ENCODE assay signal across 12 cellular contexts in the genomic region with DNA sequence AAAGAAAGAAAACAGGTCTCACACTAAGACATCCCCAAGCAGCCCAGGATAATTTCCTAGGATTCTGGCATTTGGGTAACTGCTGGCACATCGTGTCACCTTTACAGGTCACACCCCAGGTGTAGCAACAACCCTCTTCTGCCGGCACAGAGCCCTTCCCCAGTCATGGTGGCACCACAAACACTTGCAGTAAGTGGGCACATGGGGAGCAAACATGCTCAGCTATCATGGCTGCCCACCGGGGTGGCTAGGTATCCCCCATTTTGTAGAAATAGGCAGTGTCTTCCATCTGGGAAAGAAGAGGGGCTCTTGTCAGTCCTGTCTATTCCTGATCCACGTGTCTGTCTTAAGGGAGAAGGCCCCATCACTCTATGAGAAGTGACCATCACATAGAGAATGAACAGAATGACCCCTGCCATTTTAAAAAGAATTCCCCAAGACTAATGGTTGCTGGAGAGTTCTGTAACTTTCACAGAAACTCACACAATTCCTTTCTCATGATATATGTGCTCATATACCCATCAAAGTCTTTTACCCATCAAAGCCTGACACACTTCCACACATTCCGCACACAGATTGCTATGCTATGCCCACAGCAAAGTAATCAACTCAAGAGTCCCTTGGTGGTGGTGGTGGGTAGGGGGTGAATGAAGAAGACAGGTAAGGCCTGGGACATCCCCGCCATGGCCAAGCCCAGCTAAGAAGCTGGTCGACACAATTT. TPM values are rescaled to one million over a fixed set of nuclear protein-coding genes. Genes with fewer than 3 reads are reported as not detected.
DNase-seq lines count a peak whose midpoint lies in the region; ATAC-seq and TF ChIP-seq lines count a peak whose summit lies in the region.
"Had no signal": no experiment of that assay in that cellular context is flagged by ENCODE, and none has a peak within 500 bp of the region (broad histone marks: within the 10 kb centered on the region; RNA-seq: fewer than 3 reads in every experiment).

No MANE protein-coding gene starts in this region.

- no peak for DNase-seq in activated naive CD4-positive, alpha-beta T cell treated with anti-CD3 and anti-CD28 coated beads, Interleukin-2, amount 10 ng/mL, durations not matched to agents 7 days and 5 days
- DNase-seq in activated naive CD4-positive, alpha-beta T cell treated with Interleukin-2 at 50 U/mL for 16 hours = no peak
- no peak for DNase-seq in activated naive CD4-positive, alpha-beta T cell treated with anti-CD3 and anti-CD28 coated beads, Interleukin-2, amount 50 U/mL, for 72 hours (ENCODE audit: low spot score in 2 of 2)
- DNase-seq in memory B cell (ENCODE audit: low spot score in 2 of 2) = no peak
- DNase-seq in type B pancreatic cell (ENCODE audit: extremely low spot score, unreplicated experiment) = no peak
- DNase-seq in KG1 (lab: John Stamatoyannopoulos, UW) = no peak
- no peak for DNase-seq in sigmoid colon
- DNase-seq in UCSD-AML1 (lab: John Stamatoyannopoulos, UW; ENCODE audit: unreplicated experiment) = no peak
- DNase-seq: activated CD8-positive, alpha-beta memory T cell treated with anti-CD3 and anti-CD28 coated beads, Interleukin-2, amount 50 U/mL, for 4 hours; effector CD8-positive, alpha-beta T cell; NCI-H2171; SJCRH30 had no signal

- CTCF ChIA-PET in activated naive CD4-positive, alpha-beta T cell treated with anti-CD3 and anti-CD28 coated beads, Interleukin-2, amount 10 ng/mL, durations not matched to agents 7 days and 5 days (lab: Charles Lee) = interaction anchor here (0.5 to 0.8 kb wide), 2 partner anchors 24 to 1247 kb away, joined by 3 to 6 read pairs; no protein-coding TSS in a partner anchor

- TF ChIP-seq EP300 in sigmoid colon (IDR thresholded peaks at IDR 0.05) = no peak

- no peaks in the 10 kb centered on the region for H3K27me3 Mint-ChIP-seq in activated naive CD4-positive, alpha-beta T cell treated with anti-CD3 and anti-CD28 coated beads, Interleukin-2, amount 10 ng/mL, durations not matched to agents 7 days and 5 days
- no peaks in the 10 kb centered on the region for H3K27me3 Mint-ChIP-seq in memory B cell
- no peaks in the 10 kb centered on the region for H3K27me3 Mint-ChIP-seq in type B pancreatic cell

- peak overlapping the region; percentile 16 for H3K4me3 Mint-ChIP-seq in activated naive CD4-positive, alpha-beta T cell treated with anti-CD3 and anti-CD28 coated beads, Interleukin-2, amount 10 ng/mL, durations not matched to agents 7 days and 5 days
- H3K4me3 Mint-ChIP-seq in memory B cell (peak overlapping the region; percentile 25), type B pancreatic cell (peak overlapping the region; percentile 47)

- H3K36me3 Mint-ChIP-seq in activated naive CD4-positive, alpha-beta T cell treated with anti-CD3 and anti-CD28 coated beads, Interleukin-2, amount 10 ng/mL, durations not matched to agents 7 days and 5 days = peaks cover 14% of the 10 kb centered on the region
- H3K36me3 Mint-ChIP-seq in activated naive CD4-positive, alpha-beta T cell treated with anti-CD3 and anti-CD28 coated beads, Interleukin-2, amount 50 U/mL, for 72 hours = peaks cover 0 to 19% of the 10 kb centered on the region in 2 donors
- peaks cover 5% of the 10 kb centered on the region for H3K36me3 Mint-ChIP-seq in memory B cell
- H3K36me3 Mint-ChIP-seq in type B pancreatic cell = peaks cover 14% of the 10 kb centered on the region

- intact Hi-C loops in sigmoid colon (cut with DNase I) = loop anchor here (5.0 kb wide), 1 partner anchor 33 kb away; the partner anchor contains the start of gene BRD4

- no peaks in the 10 kb centered on the region for H3K9me3 Mint-ChIP-seq in activated naive CD4-positive, alpha-beta T cell treated with anti-CD3 and anti-CD28 coated beads, Interleukin-2, amount 10 ng/mL, durations not matched to agents 7 days and 5 days
- no peaks in the 10 kb centered on the region for H3K9me3 Mint-ChIP-seq in activated naive CD4-positive, alpha-beta T cell treated with anti-CD3 and anti-CD28 coated beads, Interleukin-2, amount 50 U/mL, for 72 hours
- H3K9me3 Mint-ChIP-seq in memory B cell (no peaks in the 10 kb centered on the region), type B pancreatic cell (no peaks in the 10 kb centered on the region)

- peaks cover 90% of the 10 kb centered on the region for H3K4me1 Mint-ChIP-seq in activated naive CD4-positive, alpha-beta T cell treated with anti-CD3 and anti-CD28 coated beads, Interleukin-2, amount 10 ng/mL, durations not matched to agents 7 days and 5 days
- peaks cover 66% of the 10 kb centered on the region for H3K4me1 Mint-ChIP-seq in memory B cell
- H3K4me1 Mint-ChIP-seq in type B pancreatic cell (ENCODE audit: unreplicated experiment) = peaks cover 67% of the 10 kb centered on the region

- no peak for ATAC-seq in activated naive CD4-positive, alpha-beta T cell treated with anti-CD3 and anti-CD28 coated beads, Interleukin-2, amount 50 U/mL, for 72 hours
- ATAC-seq in memory B cell (ENCODE audit: low read depth) = no peak

- no peaks in the 10 kb centered on the region for H3K36me3 ChIP-seq in sigmoid colon

- H3K27me3 ChIP-seq in sigmoid colon = no peaks in the 10 kb centered on the region
- H3K27me3 ChIP-seq: SJCRH30 had no signal

- H3K4me1 ChIP-seq in sigmoid colon = peaks cover 0 to 99% (median 98%) of the 10 kb centered on the region in 4 donors

- TF ChIP-seq POLR2A in sigmoid colon (IDR thresholded peaks at IDR 0.05) = no peak

- peak overlapping the region; percentile 74 for H3K27ac Mint-ChIP-seq in activated naive CD4-positive, alpha-beta T cell treated with anti-CD3 and anti-CD28 coated beads, Interleukin-2, amount 10 ng/mL, durations not matched to agents 7 days and 5 days
- H3K27ac Mint-ChIP-seq in activated naive CD4-positive, alpha-beta T cell treated with anti-CD3 and anti-CD28 coated beads, Interleukin-2, amount 50 U/mL, for 72 hours = peak overlapping the region; percentile 82 to 91
- H3K27ac Mint-ChIP-seq in memory B cell (peak overlapping the region; percentile 65), type B pancreatic cell (peak overlapping the region; percentile 91)

- H3K9me3 ChIP-seq in sigmoid colon = no peaks in the 10 kb centered on the region
- H3K9me3 ChIP-seq: SJCRH30 had no signal

- 79 to 83% methylated on average over 7 of the region's 7 CpGs for WGBS in sigmoid colon, 2 donors

- peak overlapping the region in 2 of 4 donors; percentile 79 to 84 for H3K27ac ChIP-seq in sigmoid colon

- TF ChIP-seq CTCF in type B pancreatic cell (conservative IDR thresholded peaks at IDR 0.05) (no peak), sigmoid colon (IDR thresholded peaks at IDR 0.05) (no peak)

- H3K4me3 ChIP-seq in sigmoid colon = no peak overlapping the region
- H3K4me3 ChIP-seq: SJCRH30 had no signal

RNA-seq across cellular contexts. Expression of gene BRD4, which starts 33.3 kb away (rescaled TPM):
- total RNA-seq in activated naive CD4-positive, alpha-beta T cell treated with anti-CD3 and anti-CD28 coated beads, Interleukin-2, amount 50 U/mL, for 72 hours = 100 to 1,000 TPM; 108 to 114 TPM
- total RNA-seq in type B pancreatic cell (ENCODE audit: low replicate concordance) (108 and 123 TPM in 2 replicates), sigmoid colon (10 to 100 TPM; 15.0 to 43.8 (median 21.4) TPM)
- polyA plus RNA-seq in sigmoid colon = 10 to 100 TPM in 2 of 3 donors, 1 to 10 TPM in 1; 9.0 to 42.1 (median 13.6) TPM
